19 cellular contexts compared by ENCODE assay signal in genomic region chr4:5160668-5161067, GRCh38.
DNase-seq lines count a peak whose midpoint lies in the region; ATAC-seq and TF ChIP-seq lines count a peak whose summit lies in the region.
"Had no signal": no experiment of that assay in that cellular context is flagged by ENCODE, and none has a peak within 500 bp of the region (broad histone marks: within the 10 kb centered on the region; RNA-seq: fewer than 3 reads in every experiment).

No MANE protein-coding gene starts in this region.

- H3K27me3 ChIP-seq in esophagus muscularis mucosa (no peaks in the 10 kb centered on the region), prostate gland (replicated peaks; ENCODE audit: insufficient read depth) (no peaks in the 10 kb centered on the region)
- H3K27me3 ChIP-seq: BLaER1 had no signal

- H3K36me3 ChIP-seq in esophagus muscularis mucosa (no peaks in the 10 kb centered on the region), prostate gland (no peaks in the 10 kb centered on the region)
- H3K36me3 ChIP-seq: BLaER1 had no signal

- no peaks in the 10 kb centered on the region for H3K9me3 Mint-ChIP-seq in activated CD4-positive, alpha-beta T cell treated with anti-CD3 and anti-CD28 coated beads, Interleukin-2, amount 10 ng/mL, durations not matched to agents 24 days and 14 days
- no peaks in the 10 kb centered on the region for H3K9me3 Mint-ChIP-seq in osteocyte (ENCODE audit: unreplicated experiment)
- H3K9me3 Mint-ChIP-seq: GM23338 had no signal

- H3K27me3 Mint-ChIP-seq in activated CD4-positive, alpha-beta T cell treated with anti-CD3 and anti-CD28 coated beads, Interleukin-2, amount 10 ng/mL, durations not matched to agents 24 days and 14 days, result no peaks in the 10 kb centered on the region
- H3K27me3 Mint-ChIP-seq in osteocyte (ENCODE audit: unreplicated experiment), result no peaks in the 10 kb centered on the region
- H3K27me3 Mint-ChIP-seq: B cell had no signal

- H3K4me1 Mint-ChIP-seq in activated CD4-positive, alpha-beta T cell treated with anti-CD3 and anti-CD28 coated beads, Interleukin-2, amount 10 ng/mL, durations not matched to agents 24 days and 14 days, result no peaks in the 10 kb centered on the region
- H3K4me1 Mint-ChIP-seq in osteocyte (ENCODE audit: unreplicated experiment), result peaks cover 48% of the 10 kb centered on the region
- H3K4me1 Mint-ChIP-seq: B cell; CD4-positive, CD25-positive, alpha-beta regulatory T cell; CD8-positive, alpha-beta memory T cell had no signal

- H3K36me3 Mint-ChIP-seq in activated CD4-positive, alpha-beta T cell treated with anti-CD3 and anti-CD28 coated beads, Interleukin-2, amount 10 ng/mL, durations not matched to agents 24 days and 14 days (ENCODE audit: low read depth), result no peaks in the 10 kb centered on the region
- H3K36me3 Mint-ChIP-seq in osteocyte (ENCODE audit: unreplicated experiment), result peaks cover 5% of the 10 kb centered on the region
- H3K36me3 Mint-ChIP-seq: CD4-positive, CD25-positive, alpha-beta regulatory T cell had no signal

- TF ChIP-seq POLR2A in esophagus muscularis mucosa (IDR thresholded peaks at IDR 0.05; ENCODE audit: low read depth) (no peak), prostate gland (IDR thresholded peaks at IDR 0.05) (no peak)

- H3K4me3 ChIP-seq in esophagus muscularis mucosa (no peak overlapping the region), prostate gland (no peak overlapping the region)
- H3K4me3 ChIP-seq: BLaER1, GM12878, GM23338 had no signal

- no peak for TF ChIP-seq CTCF in esophagus muscularis mucosa (IDR thresholded peaks at IDR 0.05)
- no peak for TF ChIP-seq CTCF in osteocyte (IDR thresholded peaks at IDR 0.05)
- no peak for TF ChIP-seq CTCF in prostate gland (IDR thresholded peaks at IDR 0.05)

- H3K27ac ChIP-seq in esophagus muscularis mucosa (replicated peaks in 1 of 4) (no peak overlapping the region), prostate gland (no peak overlapping the region)
- H3K27ac ChIP-seq: 22Rv1, BLaER1, C4-2B had no signal

- no peak overlapping the region for H3K4me3 Mint-ChIP-seq in activated CD4-positive, alpha-beta T cell treated with anti-CD3 and anti-CD28 coated beads, Interleukin-2, amount 10 ng/mL, durations not matched to agents 24 days and 14 days
- H3K4me3 Mint-ChIP-seq in osteocyte (ENCODE audit: unreplicated experiment), result no peak overlapping the region
- H3K4me3 Mint-ChIP-seq: B cell; CD4-positive, CD25-positive, alpha-beta regulatory T cell; CD8-positive, alpha-beta memory T cell; GM23338 had no signal

- 70% methylated on average over 4 of the region's 4 CpGs for WGBS in esophagus muscularis mucosa
- WGBS in prostate gland, result 90% methylated on average over 4 of the region's 4 CpGs

- H3K27ac Mint-ChIP-seq in activated CD4-positive, alpha-beta T cell treated with anti-CD3 and anti-CD28 coated beads, Interleukin-2, amount 10 ng/mL, durations not matched to agents 24 days and 14 days, result no peak overlapping the region
- H3K27ac Mint-ChIP-seq in osteocyte (ENCODE audit: unreplicated experiment), result no peak overlapping the region
- H3K27ac Mint-ChIP-seq: B cell; CD4-positive, CD25-positive, alpha-beta regulatory T cell; CD8-positive, alpha-beta memory T cell; GM23338 had no signal

- H3K4me1 ChIP-seq in esophagus muscularis mucosa, result no peaks in the 10 kb centered on the region
- no peaks in the 10 kb centered on the region for H3K4me1 ChIP-seq in prostate gland (replicated peaks)

- no peak for TF ChIP-seq EP300 in esophagus muscularis mucosa (IDR thresholded peaks at IDR 0.05)

- H3K9me3 ChIP-seq in esophagus muscularis mucosa (no peaks in the 10 kb centered on the region), prostate gland (no peaks in the 10 kb centered on the region)
- H3K9me3 ChIP-seq: BLaER1 had no signal

- intact Hi-C loops in activated CD4-positive, alpha-beta T cell treated with anti-CD3 and anti-CD28 coated beads, Interleukin-2, amount 10 ng/mL, durations not matched to agents 24 days and 14 days (cut with micrococcal nuclease), result no loop called here
- intact Hi-C loops in esophagus muscularis mucosa (cut with DNase I) (no loop called here), prostate gland (cut with DNase I) (no loop called here)

- ATAC-seq in HG03139 (IDR thresholded peaks at IDR 0.05; ENCODE audit: unreplicated experiment), result no peak
- ATAC-seq: GM12878, GM23338 had no signal

- peak; percentile 31 for DNase-seq in activated CD4-positive, alpha-beta T cell treated with anti-CD3 and anti-CD28 coated beads, Interleukin-2, amount 10 ng/mL, durations not matched to agents 24 days and 14 days
- DNase-seq in activated CD4-positive, alpha-beta T cell treated with anti-CD3 and anti-CD28 coated beads for 48 hours, result no peak
- DNase-seq in esophagus muscularis mucosa (ENCODE audit: extremely low spot score) (peak; percentile 85), osteocyte (ENCODE audit: extremely low spot score, unreplicated experiment) (peak; percentile 40), prostate gland (ENCODE audit: low spot score) (no peak)
- DNase-seq: CD4-positive, CD25-positive, alpha-beta regulatory T cell; CD8-positive, alpha-beta memory T cell; DMS 273 treated with DMSO at 0.1 percent for 48 hours; DMS79; EL; GDM1; HCEC 1CT had no signal

Comparison
In these comparisons a context has a peak if more than half of its experiments do, and no peak if none do; other contexts are left out.
1. DNase-seq: peak in activated CD4-positive, alpha-beta T cell treated with anti-CD3 and anti-CD28 coated beads, Interleukin-2, amount 10 ng/mL, durations not matched to agents 24 days and 14 days (single experiment), esophagus muscularis mucosa (single experiment) and osteocyte (single experiment); none in activated CD4-positive, alpha-beta T cell treated with anti-CD3 and anti-CD28 coated beads for 48 hours (single experiment) and prostate gland (single experiment).